Comparison of ENCODE assay signal across 1 cellular context in genomic region chr4:138037716-138038115, GRCh38.
TF ChIP-seq lines count a peak whose summit lies in the region.

No MANE protein-coding gene starts in this region.

TF ChIP-seq in HepG2, 621 proteins besides CTCF, POLR2A, EP300 and RAD21:
- no peak for TF ChIP-seq POGZ (CRISPR knock-in tag; IDR thresholded peaks at IDR 0.05)
- TF ChIP-seq ZNF138 (CRISPR knock-in tag; IDR thresholded peaks at IDR 0.05; ENCODE audit: low read depth), result no peak
- TF ChIP-seq THAP11 (CRISPR knock-in tag; IDR thresholded peaks at IDR 0.05), result peak; percentile 93
- TF ChIP-seq ZNF143 (CRISPR knock-in tag; IDR thresholded peaks at IDR 0.05), result peak; percentile 79
